In genomic region chr20:1965520-1966278, GRCh38 we compare ENCODE assay signal across 8 cellular contexts. TPM values are rescaled to one million over a fixed set of nuclear protein-coding genes. Genes with fewer than 3 reads are reported as not detected.
DNase-seq lines count a peak whose midpoint lies in the region; TF ChIP-seq lines count a peak whose summit lies in the region.

No MANE protein-coding gene starts in this region.

- peak overlapping the region; percentile 10 to 90 (median 56) for H3K4me3 Mint-ChIP-seq in IgD-negative memory B cell

- peak overlapping the region; percentile 31 to 33 for H3K4me3 ChIP-seq in foreskin fibroblast (ENCODE audit: low read depth in 1 of 2, low read length in 2 of 2)
- peak overlapping the region in 4 of 5 donors; percentile 44 to 57 (median 53) for H3K4me3 ChIP-seq in subcutaneous abdominal adipose tissue (ENCODE audit: low read depth in 1 of 5, low read length in 5 of 5)

- no peaks in the 10 kb centered on the region for H3K36me3 ChIP-seq in subcutaneous abdominal adipose tissue (ENCODE audit: control insufficient read depth in 5 of 5, insufficient read depth in 5 of 5, low read length in 5 of 5)

- in situ Hi-C loops in G401 (cut with HindIII; ENCODE audit: low sequenced_read_pairs): no loop called here

- H3K4me1 Mint-ChIP-seq in IgD-negative memory B cell: peaks cover 7 to 11% (median 9%) of the 10 kb centered on the region in 3 donors

- H3K9ac ChIP-seq in subcutaneous abdominal adipose tissue (ENCODE audit: low read length in 5 of 5): no peak overlapping the region

- DNase-seq in G401 (ENCODE audit: low spot score): peak; percentile 79
- peak; percentile 58 for DNase-seq in RPMI7951 (ENCODE audit: low read depth)
- peak; percentile 69 for DNase-seq in activated T-helper 9 cell treated with anti-CD3 and anti-CD28 coated beads, Interleukin-2, amount 50 U/mL, for 16 hours (ENCODE audit: low read depth)
- peak; percentile 41 to 80 for DNase-seq in foreskin fibroblast
- peak; percentile 14 for DNase-seq in non-pigmented ciliary epithelial cell (ENCODE audit: low read depth)
- DNase-seq in NCI-H510A (lab: John Stamatoyannopoulos, UW): no peak

- TF ChIP-seq CTCF in foreskin fibroblast (IDR thresholded peaks at IDR 0.05; ENCODE audit: low read depth, low read length): peak; percentile 96

- peaks cover under 1% of the 10 kb centered on the region for H3K27me3 Mint-ChIP-seq in IgD-negative memory B cell

- peaks cover 0 to 21% (median 13%) of the 10 kb centered on the region in 5 donors for H3K4me1 ChIP-seq in subcutaneous abdominal adipose tissue (ENCODE audit: control insufficient read depth in 5 of 5, insufficient read depth in 5 of 5, low read length in 5 of 5)

- peaks cover under 1% of the 10 kb centered on the region for H3K36me3 Mint-ChIP-seq in IgD-negative memory B cell

- no peaks in the 10 kb centered on the region for H3K9me3 ChIP-seq in subcutaneous abdominal adipose tissue (ENCODE audit: control insufficient read depth in 5 of 5, low read length in 5 of 5)

- H3K9me3 Mint-ChIP-seq in IgD-negative memory B cell: peaks cover 0 to under 1% (median 0%) of the 10 kb centered on the region in 3 donors

- H3K27ac Mint-ChIP-seq in IgD-negative memory B cell: peak overlapping the region in 1 of 3 donors; percentile 40

- peaks cover 0 to 5% (median 2%) of the 10 kb centered on the region in 5 donors for H3K27me3 ChIP-seq in subcutaneous abdominal adipose tissue (ENCODE audit: control insufficient read depth in 5 of 5, insufficient read depth in 4 of 5, low read length in 5 of 5)

- H3K27ac ChIP-seq in subcutaneous abdominal adipose tissue (ENCODE audit: low read depth, low read length): no peak overlapping the region

RNA-seq across cellular contexts. Expression of gene PDYN, which starts 28.2 kb away (rescaled TPM):
- total RNA-seq in G401 (2014; rRNA removed; shearing (Covaris generic)): not detected in 2 replicates
- polyA plus RNA-seq in IgD-negative memory B cell: not detected
- not detected in 2 replicates for total RNA-seq in RPMI7951 (2014; rRNA removed; shearing (Covaris generic))
